ENCODE assay signal across 9 cellular contexts in genomic region chr10:93999401-93999851, GRCh38. TPM values are rescaled to one million over a fixed set of nuclear protein-coding genes. Genes with fewer than 3 reads are reported as not detected.
DNase-seq lines count a peak whose midpoint lies in the region; ATAC-seq and TF ChIP-seq lines count a peak whose summit lies in the region.
"Had no signal": no experiment of that assay in that cellular context is flagged by ENCODE, and none has a peak within 500 bp of the region (broad histone marks: within the 10 kb centered on the region; RNA-seq: fewer than 3 reads in every experiment).

No MANE protein-coding gene starts in this region.

- peaks cover 6% of the 10 kb centered on the region for H3K9me3 Mint-ChIP-seq in mesothelial cell of epicardium

- H3K27ac ChIP-seq in esophagus muscularis mucosa (replicated peaks in 1 of 4) (peak overlapping the region; percentile 33 to 70 (median 43)), tibial nerve (peak overlapping the region; percentile 41 to 84 (median 65))

- peaks cover 17% of the 10 kb centered on the region for H3K4me1 Mint-ChIP-seq in mesothelial cell of epicardium

- TF ChIP-seq EP300 in esophagus muscularis mucosa (IDR thresholded peaks at IDR 0.05) (no peak), tibial nerve (IDR thresholded peaks at IDR 0.05) (peak in 1 of 2 donors; percentile 43)

- no peaks in the 10 kb centered on the region for H3K36me3 Mint-ChIP-seq in mesothelial cell of epicardium

- DNase-seq in M059J (ENCODE audit: low read depth): peak; percentile 92
- DNase-seq in esophagus muscularis mucosa (ENCODE audit: extremely low spot score): no peak
- peak in 1 of 2 experiments; percentile 52 for DNase-seq in mesothelial cell of epicardium (ENCODE audit: low spot score in 2 of 2, unreplicated experiment in 2 of 2)
- DNase-seq in tibial nerve (ENCODE audit: low spot score in 2 of 2): peak; percentile 53 to 70
- no peak for DNase-seq in hippocampal formation (lab: John Stamatoyannopoulos, UW)
- no peak for DNase-seq in NCI-H1694 (lab: John Stamatoyannopoulos, UW)
- DNase-seq: activated CD8-positive, alpha-beta memory T cell treated with anti-CD3 and anti-CD28 coated beads for 24 hours had no signal

- H3K36me3 ChIP-seq in esophagus muscularis mucosa: no peaks in the 10 kb centered on the region
- H3K36me3 ChIP-seq in tibial nerve: no peaks in the 10 kb centered on the region

- H3K9me3 ChIP-seq in esophagus muscularis mucosa: no peaks in the 10 kb centered on the region
- H3K9me3 ChIP-seq in tibial nerve: no peaks in the 10 kb centered on the region

- TF ChIP-seq CTCF in esophagus muscularis mucosa (IDR thresholded peaks at IDR 0.05) (no peak), mesothelial cell of epicardium (IDR thresholded peaks at IDR 0.05; ENCODE audit: unreplicated experiment) (no peak), tibial nerve (IDR thresholded peaks at IDR 0.05) (peak in 2 of 5 experiments; percentile 15 to 22)

- intact Hi-C loops in esophagus muscularis mucosa (cut with DNase I): no loop called here

- peaks cover 45% of the 10 kb centered on the region for H3K27me3 Mint-ChIP-seq in mesothelial cell of epicardium (ENCODE audit: low read depth)

- H3K4me3 Mint-ChIP-seq in mesothelial cell of epicardium: no peak overlapping the region

- 33% methylated on average over 11 of the region's 11 CpGs for WGBS in esophagus muscularis mucosa
- 26 to 28% methylated on average over 11 of the region's 11 CpGs for WGBS in tibial nerve, 2 donors

- H3K4me1 ChIP-seq in esophagus muscularis mucosa: peaks cover 15 to 33% (median 23%) of the 10 kb centered on the region in 4 donors
- H3K4me1 ChIP-seq in tibial nerve: peaks cover 0 to 76% (median 21%) of the 10 kb centered on the region in 4 donors

- H3K4me3 ChIP-seq in esophagus muscularis mucosa (peak overlapping the region in 2 of 4 donors; percentile 2 to 22), tibial nerve (peak overlapping the region in 1 of 4 donors; percentile 1)

- peak overlapping the region; percentile 70 for H3K27ac Mint-ChIP-seq in mesothelial cell of epicardium

- no peak for TF ChIP-seq POLR2A in esophagus muscularis mucosa (IDR thresholded peaks at IDR 0.05; ENCODE audit: low read depth)
- TF ChIP-seq POLR2A in tibial nerve (IDR thresholded peaks at IDR 0.05): no peak

- H3K27me3 ChIP-seq in esophagus muscularis mucosa: no peaks in the 10 kb centered on the region
- H3K27me3 ChIP-seq in tibial nerve: no peaks in the 10 kb centered on the region

- no peak for ATAC-seq in GM18502 (IDR thresholded peaks at IDR 0.05; ENCODE audit: poor library complexity, unreplicated experiment)
- no peak for ATAC-seq in HG02623 (IDR thresholded peaks at IDR 0.05; ENCODE audit: unreplicated experiment)

RNA-seq across cellular contexts. Expression of gene PLCE1, which starts 5.7 kb away (rescaled TPM):
- total RNA-seq in M059J (2014; rRNA removed; shearing (Covaris generic)): 2.3 and 3.4 TPM in 2 replicates
- total RNA-seq in esophagus muscularis mucosa (10 to 100 TPM; 17.7 to 26.7 (median 20.8) TPM), mesothelial cell of epicardium (3.2 to 3.9 TPM (median 3.4 TPM) in 3 replicates), tibial nerve (10 to 100 TPM; 16.3 to 30.6 (median 22.7) TPM)

Comparison
In these comparisons a context has a peak if more than half of its experiments do, and no peak if none do; other contexts are left out.
1. DNase-seq: peak in M059J (single experiment) and tibial nerve (2 of 2); none in esophagus muscularis mucosa (single experiment), hippocampal formation (0 of 2) and NCI-H1694 (single experiment).